ENCODE assay signal across 12 cellular contexts in genomic region chr16:67701420-67701819, GRCh38.
"Had no signal": no experiment of that assay in that cellular context is flagged by ENCODE, and none has a peak within 500 bp of the region (broad histone marks: within the 10 kb centered on the region; RNA-seq: fewer than 3 reads in every experiment).

No MANE protein-coding gene starts in this region.

- H3K4me3 Mint-ChIP-seq: naive thymus-derived CD4-positive, alpha-beta T cell; nephron progenitor cell; type B pancreatic cell had no signal

- H3K9me3 Mint-ChIP-seq: type B pancreatic cell had no signal

- H3K27ac Mint-ChIP-seq: type B pancreatic cell had no signal

- DNase-seq: effector memory CD4-positive, alpha-beta T cell; gastrocnemius medialis; heart right ventricle; hypothalamus; kidney glomerular epithelial cell; naive thymus-derived CD4-positive, alpha-beta T cell; nephron progenitor cell; right cardiac atrium; stimulated activated CD4-positive, alpha-beta T cell treated with anti-CD3 and anti-CD28 coated beads, Interleukin-2, amount 100 ng/mL, for 48 hours; stimulated activated naive CD8-positive, alpha-beta T cell treated with anti-CD3 and anti-CD28 coated beads, Interleukin-15, Interleukin-2, amounts not matched to agents 100 U/mL and 50 U/mL, for 24 hours; thyroid gland had no signal

- ATAC-seq: heart right ventricle; naive thymus-derived CD4-positive, alpha-beta T cell; right cardiac atrium; stimulated activated naive CD8-positive, alpha-beta T cell treated with anti-CD3 and anti-CD28 coated beads, Interleukin-15, Interleukin-2, amounts not matched to agents 100 U/mL and 50 U/mL, for 24 hours had no signal

- H3K4me1 Mint-ChIP-seq: nephron progenitor cell had no signal

- H3K27me3 Mint-ChIP-seq: naive thymus-derived CD4-positive, alpha-beta T cell; type B pancreatic cell had no signal
